10 cellular contexts compared by ENCODE assay signal in the genomic region with DNA sequence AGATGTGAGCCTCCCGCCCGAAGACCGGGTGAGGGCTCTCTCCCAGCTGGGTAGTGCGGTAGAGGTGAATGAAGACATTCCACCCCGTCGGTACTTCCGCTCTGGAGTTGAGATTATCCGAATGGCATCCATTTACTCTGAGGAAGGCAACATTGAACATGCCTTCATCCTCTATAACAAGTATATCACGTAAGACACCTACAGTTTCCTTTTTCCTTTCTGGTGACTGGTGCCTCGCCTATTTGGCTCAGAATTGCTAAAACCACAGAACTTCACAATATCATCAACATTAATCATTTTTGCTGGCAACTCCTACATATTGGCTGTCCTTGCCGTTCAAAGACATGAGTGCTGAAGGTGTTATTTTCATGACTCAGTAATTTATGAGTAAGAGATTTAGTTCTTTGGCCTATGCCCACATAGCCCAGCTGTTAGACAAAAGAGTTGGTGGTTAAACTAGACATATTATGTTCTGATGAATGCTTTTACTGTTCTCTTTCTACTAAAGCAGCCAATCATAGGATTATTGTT. TPM values are rescaled to one million over a fixed set of nuclear protein-coding genes. Genes with fewer than 3 reads are reported as not detected.
DNase-seq lines count a peak whose midpoint lies in the region; ATAC-seq, FAIRE-seq and TF ChIP-seq lines count a peak whose summit lies in the region.
"Had no signal": no experiment of that assay in that cellular context is flagged by ENCODE, and none has a peak within 500 bp of the region (broad histone marks: within the 10 kb centered on the region; RNA-seq: fewer than 3 reads in every experiment).

No MANE protein-coding gene starts in this region.

- TF ChIP-seq POLR2A in NB4 (IDR thresholded peaks at IDR 0.05; ENCODE audit: extremely low read depth, insufficient read length) (no peak), GM12878 (IDR thresholded peaks at IDR 0.05; ENCODE audit: low read depth, low read length) (no peak), GM18505 (IDR thresholded peaks at IDR 0.05; ENCODE audit: borderline replicate concordance, extremely low read depth, insufficient read depth, insufficient read length) (no peak)

- TF ChIP-seq CTCF in NB4 (IDR thresholded peaks at IDR 0.05; ENCODE audit: low read depth, low read length) (no peak), GM12878 (IDR thresholded peaks at IDR 0.05 in 2 of 3, conservative IDR thresholded peaks at IDR 0.05 in 1 of 3; ENCODE audit: control insufficient read depth in 2 of 3, extremely low read depth in 1 of 3, insufficient read depth in 1 of 3, low read depth in 3 of 3, low read length in 3 of 3) (no peak), nephron progenitor cell (IDR thresholded peaks at IDR 0.05) (no peak), osteocyte (IDR thresholded peaks at IDR 0.05) (no peak)

- peak; percentile 36 for ATAC-seq in GM12878
- no peak for ATAC-seq in HG03095 (IDR thresholded peaks at IDR 0.05; ENCODE audit: unreplicated experiment)
- no peak for ATAC-seq in GM18505 (IDR thresholded peaks at IDR 0.05; ENCODE audit: unreplicated experiment)

- in situ Hi-C loops in GM12878 (cut with MboI): no loop called here

- H3K4me3 ChIP-seq in NB4 (ENCODE audit: low read depth, low read length): no peak overlapping the region
- H3K4me3 ChIP-seq in GM12878: no peak overlapping the region

- POLR2A ChIA-PET in GM12878 (lab: Charles Lee): interaction anchor here (0.6 kb wide), 1 partner anchor 34 kb away, joined by 3 read pairs; no protein-coding TSS in a partner anchor

- H2AFZ ChIP-seq in GM12878 (ENCODE audit: control insufficient read depth, low read depth, low read length): no peak overlapping the region

- H3K36me3 ChIP-seq in GM12878 (ENCODE audit: control insufficient read depth in 2 of 2, insufficient read depth in 2 of 2, low read length in 1 of 2): peaks cover 0 to 4% of the 10 kb centered on the region in 2 experiments; a peak in 2 of 4 replicates

- CTCF ChIA-PET in GM12878 (lab: Yijun Ruan, JAX): no interaction called here

- peak overlapping the region; percentile 85 for H3K4me2 ChIP-seq in GM12878 (ENCODE audit: control insufficient read depth, insufficient read depth)

- H3K9ac ChIP-seq in GM12878 (ENCODE audit: control insufficient read depth, insufficient read depth, low read length): no peak overlapping the region

- H3K27ac Mint-ChIP-seq in nephron progenitor cell (no peak overlapping the region), osteocyte (ENCODE audit: unreplicated experiment) (no peak overlapping the region)

- no peak overlapping the region; the same call in 1 of the 2 replicates for H3K27ac ChIP-seq in GM12878 (ENCODE audit: control insufficient read depth, insufficient read depth)

- no peak for TF ChIP-seq RAD21 in GM12878 (IDR thresholded peaks at IDR 0.05; ENCODE audit: insufficient read depth, low read depth, low read length)

- intact Hi-C loops in GM12878 (cut with micrococcal nuclease; ENCODE audit: unreplicated experiment) (no loop called here), cardiac septum (cut with DNase I) (no loop called here)

- H3K79me2 ChIP-seq in GM12878 (ENCODE audit: control insufficient read depth, insufficient read depth, low read length): peaks cover 23% of the 10 kb centered on the region

- H3K27me3 Mint-ChIP-seq in nephron progenitor cell (ENCODE audit: low read depth, poor library complexity): peaks cover 19% of the 10 kb centered on the region
- no peaks in the 10 kb centered on the region for H3K27me3 Mint-ChIP-seq in osteocyte (ENCODE audit: unreplicated experiment)

- peaks cover 7% of the 10 kb centered on the region; the same call in 1 of the 2 replicates for H3K4me1 ChIP-seq in GM12878 (ENCODE audit: control insufficient read depth, insufficient read depth, low read length)

- H3K4me3 Mint-ChIP-seq in nephron progenitor cell (peak overlapping the region; percentile 89), osteocyte (ENCODE audit: unreplicated experiment) (no peak overlapping the region)

- FAIRE-seq in GM12878 (lab: Jason Lieb, UNC): no peak

- H3K36me3 Mint-ChIP-seq in nephron progenitor cell (ENCODE audit: low read depth): peaks cover 37% of the 10 kb centered on the region
- H3K36me3 Mint-ChIP-seq in osteocyte (ENCODE audit: unreplicated experiment): peaks cover 25% of the 10 kb centered on the region

- RAD21 ChIA-PET in GM12878 (lab: Charles Lee; ENCODE audit: unreplicated experiment): no interaction called here

- H3K27me3 ChIP-seq in GM12878 (replicated peaks in 1 of 2; ENCODE audit: control insufficient read depth in 2 of 2, insufficient read depth in 2 of 2, low read length in 1 of 2): no peaks in the 10 kb centered on the region

- SMC1A ChIA-PET in GM12878 (lab: Charles Lee; ENCODE audit: uncharacterized antibody, unreplicated experiment): interaction anchor here (0.5 to 1.1 kb wide), 2 partner anchors 77 to 143 kb away, joined by 3 read pairs; no protein-coding TSS in a partner anchor

- peaks cover 6% of the 10 kb centered on the region for H3K9me3 Mint-ChIP-seq in nephron progenitor cell
- H3K9me3 Mint-ChIP-seq in osteocyte (ENCODE audit: unreplicated experiment): no peaks in the 10 kb centered on the region

- 85% methylated on average over 11 of the region's 11 CpGs for WGBS in GM12878 (ENCODE audit: insufficient coverage, insufficient replicate concordance, low lambda C conversion rate, missing lambda C conversion rate)

- TF ChIP-seq EP300 in GM12878 (IDR thresholded peaks at IDR 0.05; ENCODE audit: borderline replicate concordance in 1 of 2, control insufficient read depth in 1 of 2, low read depth in 2 of 2, low read length in 2 of 2): no peak

- H4K20me1 ChIP-seq in GM12878 (ENCODE audit: control insufficient read depth, insufficient read depth): no peaks in the 10 kb centered on the region

- H3K4me1 Mint-ChIP-seq in nephron progenitor cell (peaks cover 35% of the 10 kb centered on the region), osteocyte (ENCODE audit: unreplicated experiment) (peaks cover 32% of the 10 kb centered on the region)

- H3K9me3 ChIP-seq in GM12878 (replicated peaks; ENCODE audit: control insufficient read depth, insufficient read depth, low read length): peaks cover 3% of the 10 kb centered on the region

- no TSS peak for BruUV-seq in GM12878 (replicated peaks; lab: Mats Ljungman, UMichigan)

- DNase-seq in Ammon's horn (ENCODE audit: low spot score) (peak; percentile 61), NB4 (ENCODE audit: low read depth) (peak; percentile 41), GM12878 (ENCODE audit: low read depth, low spot score) (no peak), nephron progenitor cell (no peak), osteocyte (ENCODE audit: extremely low spot score, unreplicated experiment) (no peak), cardiac septum (ENCODE audit: low spot score) (no peak)
- DNase-seq: NCI-H1092 had no signal

RNA-seq across cellular contexts. Expression of gene STAMBP, which starts 2.2 kb away (rescaled TPM):
- 34.9 and 38.9 TPM in 2 replicates for total RNA-seq in GM12878 (2013; cell fraction: nucleolus; rRNA removed)
- total RNA-seq in GM12878 (2014; rRNA removed) (38.9 and 49.9 TPM in 2 replicates), GM12878 (2014; rRNA removed; fragmentation: Illumina TruSeq; extraction: Trizol) (50.1 and 53.3 TPM in 2 replicates), GM12878 (2021) (44.0 and 45.0 TPM in 2 replicates), osteocyte (34.6 and 39.1 TPM in 2 replicates), cardiac septum (37.4 TPM)
- 22.9 TPM for polyA plus RNA-seq in GM12878 (2011; ENCODE audit: low read depth)
- polyA plus RNA-seq in GM12878 (2011; rRNA removed) (84.1 and 101 TPM in 2 replicates), GM12878 (2014; fragmentation: Illumina TruSeq; extraction: Trizol) (77.8 and 108 TPM in 2 replicates), GM12878 (2014; fragmentation: Nextera tagmentation; extraction: Ambion mirVana) (10 to 100 TPM; 67.3 to 72.2 TPM), GM12878 (2014; rRNA removed) (43.1 and 51.9 TPM in 2 replicates), GM12878 (2016; fragmentation: Nextera tagmentation; extraction: Ambion mirVana) (10 to 100 TPM; 82.2 to 83.2 TPM)
- 68.4 and 74.4 TPM in 2 replicates for polyA plus RNA-seq in GM12878 (2011; cell fraction: cytosol; rRNA removed)
- 50.3 and 76.3 TPM in 2 replicates for polyA plus RNA-seq in GM12878 (2011; cell fraction: nucleus; rRNA removed)
- 43.4 and 56.6 TPM in 2 replicates for polyA plus RNA-seq in GM12878 (2012)
- polyA minus RNA-seq in GM12878 (2011; rRNA and poly(A)+ RNA removed): 57.1 and 66.7 TPM in 2 replicates
- polyA minus RNA-seq in GM12878 (2011; cell fraction: cytosol; rRNA and poly(A)+ RNA removed): 17.5 and 19.5 TPM in 2 replicates
- 16.3 and 20.9 TPM in 2 replicates for polyA minus RNA-seq in GM12878 (2011; cell fraction: nucleus; rRNA and poly(A)+ RNA removed)

RNA-seq across cellular contexts. Expression of gene C2orf78, which starts 47.0 kb away (rescaled TPM):
- not detected in 2 replicates for total RNA-seq in GM12878 (2013; cell fraction: nucleolus; rRNA removed)
- total RNA-seq in GM12878 (2014; rRNA removed) (0.27 and 0.28 TPM in 2 replicates), GM12878 (2014; rRNA removed; fragmentation: Illumina TruSeq; extraction: Trizol) (0.36 and 0.46 TPM in 2 replicates), GM12878 (2021) (0.44 and 0.51 TPM in 2 replicates), osteocyte (not detected in 2 replicates), cardiac septum (not detected)
- not detected for polyA plus RNA-seq in GM12878 (2011; ENCODE audit: low read depth)
- polyA plus RNA-seq in GM12878 (2011; rRNA removed) (0.08 and 0.13 TPM in 2 replicates), GM12878 (2014; fragmentation: Illumina TruSeq; extraction: Trizol) (0.62 and 0.84 TPM in 2 replicates), GM12878 (2014; fragmentation: Nextera tagmentation; extraction: Ambion mirVana) (under 1 TPM; 0.13 to 0.27 TPM), GM12878 (2014; rRNA removed) (0.23 and 0.82 TPM in 2 replicates), GM12878 (2016; fragmentation: Nextera tagmentation; extraction: Ambion mirVana) (under 1 TPM; 0.52 to 0.81 TPM)
- 0.05 and 0.13 TPM in 2 replicates for polyA plus RNA-seq in GM12878 (2011; cell fraction: cytosol; rRNA removed)
- 0.04 TPM in 2 replicates for polyA plus RNA-seq in GM12878 (2011; cell fraction: nucleus; rRNA removed)
- 0.07 and 0.14 TPM in 2 replicates for polyA plus RNA-seq in GM12878 (2012)
- not detected in 2 replicates for polyA minus RNA-seq in GM12878 (2011; rRNA and poly(A)+ RNA removed)
- not detected in 2 replicates for polyA minus RNA-seq in GM12878 (2011; cell fraction: cytosol; rRNA and poly(A)+ RNA removed)
- not detected in 2 replicates for polyA minus RNA-seq in GM12878 (2011; cell fraction: nucleus; rRNA and poly(A)+ RNA removed)
- total RNA-seq: pulmonary artery endothelial cell had no signal

RNA-seq across cellular contexts. Expression of gene DUSP11, which starts 51.0 kb away (rescaled TPM):
- total RNA-seq in GM12878 (2013; cell fraction: nucleolus; rRNA removed): 61.7 and 65.2 TPM in 2 replicates
- total RNA-seq in GM12878 (2014; rRNA removed): 48.9 and 51.7 TPM in 2 replicates
- total RNA-seq in GM12878 (2014; rRNA removed; fragmentation: Illumina TruSeq; extraction: Trizol): 36.4 and 40.3 TPM in 2 replicates
- total RNA-seq in GM12878 (2021): 25.9 and 26.4 TPM in 2 replicates
- 21.6 TPM for polyA plus RNA-seq in GM12878 (2011; ENCODE audit: low read depth)
- 41.6 and 56.9 TPM in 2 replicates for polyA plus RNA-seq in GM12878 (2011; rRNA removed)
- 21.5 and 24.3 TPM in 2 replicates for polyA plus RNA-seq in GM12878 (2011; cell fraction: cytosol; rRNA removed)
- polyA plus RNA-seq in GM12878 (2011; cell fraction: nucleus; rRNA removed): 17.5 and 18.4 TPM in 2 replicates
- polyA plus RNA-seq in GM12878 (2012): 27.8 and 29.2 TPM in 2 replicates
- 46.9 and 59.9 TPM in 2 replicates for polyA plus RNA-seq in GM12878 (2014; fragmentation: Illumina TruSeq; extraction: Trizol)
- polyA plus RNA-seq in GM12878 (2014; fragmentation: Nextera tagmentation; extraction: Ambion mirVana): 10 to 100 TPM; 57.1 to 76.7 TPM
- polyA plus RNA-seq in GM12878 (2014; rRNA removed): 34.7 and 37.3 TPM in 2 replicates
- 10 to 100 TPM; 73.6 to 78.4 TPM for polyA plus RNA-seq in GM12878 (2016; fragmentation: Nextera tagmentation; extraction: Ambion mirVana)
- 11.8 and 14.4 TPM in 2 replicates for polyA minus RNA-seq in GM12878 (2011; rRNA and poly(A)+ RNA removed)
- polyA minus RNA-seq in GM12878 (2011; cell fraction: cytosol; rRNA and poly(A)+ RNA removed): 7.2 and 7.4 TPM in 2 replicates
- 17.8 and 28.2 TPM in 2 replicates for polyA minus RNA-seq in GM12878 (2011; cell fraction: nucleus; rRNA and poly(A)+ RNA removed)
- 24.7 and 25.0 TPM in 2 replicates for total RNA-seq in osteocyte
- 10.9 TPM for total RNA-seq in cardiac septum

Comparison
In these comparisons a context has a peak if more than half of its experiments do, and no peak if none do; other contexts are left out.
1. DNase-seq: peak in Ammon's horn (single experiment) and NB4 (single experiment); none in GM12878 (single experiment), nephron progenitor cell (single experiment), osteocyte (single experiment) and cardiac septum (single experiment).